In genomic region chr6:5506149-5506548, GRCh38 we compare ENCODE assay signal across 10 cellular contexts.
DNase-seq lines count a peak whose midpoint lies in the region; ATAC-seq and TF ChIP-seq lines count a peak whose summit lies in the region.
"Had no signal": no experiment of that assay in that cellular context is flagged by ENCODE, and none has a peak within 500 bp of the region (broad histone marks: within the 10 kb centered on the region; RNA-seq: fewer than 3 reads in every experiment).

No MANE protein-coding gene starts in this region.

- no peaks in the 10 kb centered on the region for H3K9me3 ChIP-seq in colonic mucosa
- H3K9me3 ChIP-seq in right lobe of liver = no peaks in the 10 kb centered on the region

- POLR2A ChIA-PET in naive thymus-derived CD8-positive, alpha-beta T cell (lab: Charles Lee) = interaction anchor here (1.4 to 1.6 kb wide), 2 partner anchors 11 to 162 kb away, joined by 5 read pairs; no protein-coding TSS in a partner anchor

- H3K27ac Mint-ChIP-seq in naive thymus-derived CD8-positive, alpha-beta T cell = peak overlapping the region; percentile 49 to 97 (median 83)

- H3K9me3 Mint-ChIP-seq in naive thymus-derived CD8-positive, alpha-beta T cell = no peaks in the 10 kb centered on the region

- intact Hi-C loops in colonic mucosa (cut with DNase I) (no loop called here), right lobe of liver (cut with DNase I) (no loop called here)

- no peaks in the 10 kb centered on the region for H3K27me3 Mint-ChIP-seq in naive thymus-derived CD8-positive, alpha-beta T cell

- H3K4me3 Mint-ChIP-seq in naive thymus-derived CD8-positive, alpha-beta T cell = peak overlapping the region in 7 of 10 donors; percentile 23 to 85 (median 69)

- no peak overlapping the region for H3K9ac ChIP-seq in colonic mucosa (ENCODE audit: low read depth in 2 of 2, low read length in 2 of 2)

- H3K36me3 Mint-ChIP-seq in naive thymus-derived CD8-positive, alpha-beta T cell = peaks cover 0 to 18% (median 0%) of the 10 kb centered on the region in 3 donors

- WGBS in right lobe of liver (ENCODE audit: insufficient coverage, low coverage, low lambda C conversion rate, missing lambda C conversion rate) = 83% methylated on average over 3 of the region's 4 CpGs

- ATAC-seq in GM18511 (IDR thresholded peaks at IDR 0.05; ENCODE audit: unreplicated experiment) = peak; percentile 35
- ATAC-seq in GM21528 (IDR thresholded peaks at IDR 0.05; ENCODE audit: low FRiP score, unreplicated experiment) = peak; percentile 39
- ATAC-seq in HG03175 (IDR thresholded peaks at IDR 0.05; ENCODE audit: unreplicated experiment) = peak; percentile 35
- ATAC-seq in naive thymus-derived CD8-positive, alpha-beta T cell = no peak
- no peak for ATAC-seq in right lobe of liver

- TF ChIP-seq POLR2A in right lobe of liver (IDR thresholded peaks at IDR 0.05) = no peak

- H3K36me3 ChIP-seq in colonic mucosa = no peaks in the 10 kb centered on the region
- H3K36me3 ChIP-seq in right lobe of liver = no peaks in the 10 kb centered on the region

- H3K4me1 Mint-ChIP-seq in naive thymus-derived CD8-positive, alpha-beta T cell = peaks cover 18 to 44% (median 31%) of the 10 kb centered on the region in 4 donors

- no peak for DNase-seq in naive thymus-derived CD8-positive, alpha-beta T cell
- DNase-seq in NCI-H2171 (lab: John Stamatoyannopoulos, UW) = no peak
- DNase-seq in stimulated activated naive CD4-positive, alpha-beta T cell treated with Interleukin-2 at 50 U/mL for 16 hours (lab: John Stamatoyannopoulos, UW) = no peak
- DNase-seq in colonic mucosa = no peak
- DNase-seq in right lobe of liver = no peak
- DNase-seq: amygdala; stimulated activated CD4-positive, alpha-beta T cell treated with anti-CD3 and anti-CD28 coated beads, Interleukin-1b, Interleukin-23, amount 100 ng/mL, for 48 hours had no signal

- H3K27ac ChIP-seq in colonic mucosa (no peak overlapping the region), right lobe of liver (no peak overlapping the region)

- H3K27me3 ChIP-seq in colonic mucosa (no peaks in the 10 kb centered on the region), right lobe of liver (no peaks in the 10 kb centered on the region)

- H3K4me1 ChIP-seq in colonic mucosa (no peaks in the 10 kb centered on the region), right lobe of liver (no peaks in the 10 kb centered on the region)

- H3K4me3 ChIP-seq in colonic mucosa (no peak overlapping the region), right lobe of liver (no peak overlapping the region)

- TF ChIP-seq CTCF in colonic mucosa (IDR thresholded peaks at IDR 0.05) (no peak), right lobe of liver (IDR thresholded peaks at IDR 0.05) (no peak)

Comparison
In these comparisons a context has a peak if more than half of its experiments do, and no peak if none do; other contexts are left out.
1. ATAC-seq: peak in GM18511 (single experiment), GM21528 (single experiment) and HG03175 (single experiment); none in naive thymus-derived CD8-positive, alpha-beta T cell (0 of 2) and right lobe of liver (0 of 4).